In genomic region chr5:115626444-115626823, GRCh38 we compare ENCODE assay signal across 8 cellular contexts. TPM values are rescaled to one million over a fixed set of nuclear protein-coding genes. Genes with fewer than 3 reads are reported as not detected.
DNase-seq lines count a peak whose midpoint lies in the region; ATAC-seq lines count a peak whose summit lies in the region.

No MANE protein-coding gene starts in this region.

- peaks cover 20% of the 10 kb centered on the region for H3K4me1 Mint-ChIP-seq in activated naive CD8-positive, alpha-beta T cell treated with anti-CD3 and anti-CD28 coated beads for 36 hours
- H3K4me1 Mint-ChIP-seq in stimulated activated naive CD8-positive, alpha-beta T cell treated with anti-CD3 and anti-CD28 coated beads, Interleukin-15, Interleukin-2, amounts not matched to agents 100 ng/mL and 50 ng/mL, for 24 hours (ENCODE audit: low read depth) = peaks cover 29% of the 10 kb centered on the region

- H3K27me3 Mint-ChIP-seq in activated naive CD8-positive, alpha-beta T cell treated with anti-CD3 and anti-CD28 coated beads for 36 hours = no peaks in the 10 kb centered on the region
- no peaks in the 10 kb centered on the region for H3K27me3 Mint-ChIP-seq in stimulated activated naive CD8-positive, alpha-beta T cell treated with anti-CD3 and anti-CD28 coated beads, Interleukin-15, Interleukin-2, amounts not matched to agents 100 ng/mL and 50 ng/mL, for 24 hours

- DNase-seq in AG20443 (ENCODE audit: low spot score) (peak; percentile 43), DMS153 treated with DMSO at 0.1 percent for 48 hours (lab: John Stamatoyannopoulos, UW; ENCODE audit: unreplicated experiment) (no peak), activated T-cell treated with anti-CD3 and anti-CD28 coated beads for 4 hours (no peak)
- DNase-seq in activated naive CD8-positive, alpha-beta T cell treated with anti-CD3 and anti-CD28 coated beads for 36 hours = no peak

- H3K36me3 Mint-ChIP-seq in activated naive CD8-positive, alpha-beta T cell treated with anti-CD3 and anti-CD28 coated beads for 36 hours = peaks cover 7% of the 10 kb centered on the region
- H3K36me3 Mint-ChIP-seq in stimulated activated naive CD8-positive, alpha-beta T cell treated with anti-CD3 and anti-CD28 coated beads, Interleukin-15, Interleukin-2, amounts not matched to agents 100 ng/mL and 50 ng/mL, for 24 hours (ENCODE audit: low read depth) = peaks cover 11% of the 10 kb centered on the region

- H3K9me3 Mint-ChIP-seq in activated naive CD8-positive, alpha-beta T cell treated with anti-CD3 and anti-CD28 coated beads for 36 hours = no peaks in the 10 kb centered on the region
- no peaks in the 10 kb centered on the region for H3K9me3 Mint-ChIP-seq in stimulated activated naive CD8-positive, alpha-beta T cell treated with anti-CD3 and anti-CD28 coated beads, Interleukin-15, Interleukin-2, amounts not matched to agents 100 ng/mL and 50 ng/mL, for 24 hours

- peak overlapping the region; percentile 80 for H3K4me3 ChIP-seq in iPS-11a (ENCODE audit: low read depth, low read length)

- peak overlapping the region; percentile 92 for H3K27ac Mint-ChIP-seq in activated naive CD8-positive, alpha-beta T cell treated with anti-CD3 and anti-CD28 coated beads for 36 hours
- peak overlapping the region; percentile 78 for H3K27ac Mint-ChIP-seq in stimulated activated naive CD8-positive, alpha-beta T cell treated with anti-CD3 and anti-CD28 coated beads, Interleukin-15, Interleukin-2, amounts not matched to agents 100 ng/mL and 50 ng/mL, for 24 hours

- no peak overlapping the region for H3K4me3 Mint-ChIP-seq in activated naive CD8-positive, alpha-beta T cell treated with anti-CD3 and anti-CD28 coated beads for 36 hours
- H3K4me3 Mint-ChIP-seq in stimulated activated naive CD8-positive, alpha-beta T cell treated with anti-CD3 and anti-CD28 coated beads, Interleukin-15, Interleukin-2, amounts not matched to agents 100 ng/mL and 50 ng/mL, for 24 hours = no peak overlapping the region

- ATAC-seq in GM19351 (IDR thresholded peaks at IDR 0.05; ENCODE audit: unreplicated experiment) (peak; percentile 28), HG03342 (IDR thresholded peaks at IDR 0.05; ENCODE audit: unreplicated experiment) (peak; percentile 27)

RNA-seq across cellular contexts. Expression of gene TMED7, which starts 0.6 kb away (rescaled TPM):
- 10 to 100 TPM; 41.5 to 41.6 TPM for total RNA-seq in activated naive CD8-positive, alpha-beta T cell treated with anti-CD3 and anti-CD28 coated beads for 36 hours

RNA-seq across cellular contexts. Expression of gene TICAM2, which starts 24.2 kb away (rescaled TPM):
- total RNA-seq in activated naive CD8-positive, alpha-beta T cell treated with anti-CD3 and anti-CD28 coated beads for 36 hours = 1 to 10 TPM in 1 of 2 experiments, under 1 TPM in 1; 0.82 to 1.1 TPM
